28 cellular contexts compared by ENCODE assay signal in genomic region chr16:13809765-13810164, GRCh38.
"Had no signal": no experiment of that assay in that cellular context is flagged by ENCODE, and none has a peak within 500 bp of the region (broad histone marks: within the 10 kb centered on the region; RNA-seq: fewer than 3 reads in every experiment).

No MANE protein-coding gene starts in this region.

- H3K79me2 ChIP-seq: hepatocyte had no signal

- H3K4me3 ChIP-seq: colonic mucosa, coronary artery, dorsolateral prefrontal cortex, esophagus muscularis mucosa, esophagus squamous epithelium, gastrocnemius medialis, gastroesophageal sphincter, heart left ventricle, heart right ventricle, hepatocyte had no signal

- H3K27me3 ChIP-seq: colonic mucosa, foreskin keratinocyte had no signal

- ATAC-seq: effector memory CD8-positive, alpha-beta T cell; esophagus mucosa; foreskin keratinocyte; gastrocnemius medialis; gastroesophageal sphincter; heart left ventricle; heart right ventricle had no signal

- H2AFZ ChIP-seq: hepatocyte had no signal

- H3K4me1 ChIP-seq: colonic mucosa, esophagus muscularis mucosa, esophagus squamous epithelium, foreskin keratinocyte, gastrocnemius medialis, gastroesophageal sphincter, heart left ventricle, heart right ventricle had no signal

- H3K36me3 ChIP-seq: colonic mucosa, esophagus muscularis mucosa, esophagus squamous epithelium, gastrocnemius medialis, gastroesophageal sphincter, heart left ventricle, heart right ventricle had no signal

- H3K4me2 ChIP-seq: hepatocyte had no signal

- DNase-seq: colonic mucosa; cortex of kidney; dermis blood vessel endothelial cell; effector CD4-positive, alpha-beta T cell; effector CD8-positive, alpha-beta T cell; effector memory CD4-positive, alpha-beta T cell; effector memory CD8-positive, alpha-beta T cell; endodermal cell; erythroblast; esophagus squamous epithelium; foreskin fibroblast; foreskin keratinocyte; foreskin melanocyte; gastrocnemius medialis; glutamatergic neuron; head of caudate nucleus; heart left ventricle; heart right ventricle had no signal

- H3K27ac ChIP-seq: colonic mucosa, coronary artery, epithelial cell of prostate, esophagus muscularis mucosa, esophagus squamous epithelium, foreskin keratinocyte, gastrocnemius medialis, gastroesophageal sphincter, heart left ventricle, heart right ventricle, hepatocyte had no signal

- FAIRE-seq: colon, endothelial cell of umbilical vein, frontal cortex had no signal

- H3K9me3 ChIP-seq: colonic mucosa, esophagus squamous epithelium, gastrocnemius medialis, gastroesophageal sphincter, heart left ventricle, heart right ventricle had no signal
